7 cellular contexts compared by ENCODE assay signal in genomic region chr2:152635635-152636298, GRCh38.
A peak's percentile ranks its signal among the peaks of the same experiment; 100 is the strongest.
DNase-seq lines count a peak whose midpoint lies in the region; ATAC-seq, FAIRE-seq and TF ChIP-seq lines count a peak whose summit lies in the region.

No MANE protein-coding gene starts in this region.

- ATAC-seq in HG02973 (IDR thresholded peaks at IDR 0.05; ENCODE audit: unreplicated experiment) (peak; percentile 66), naive B cell (ENCODE audit: low read depth in 2 of 2) (peak; percentile 54 to 69)

- H3K36me3 Mint-ChIP-seq in naive B cell: no peaks in the 10 kb centered on the region

- H3K4me3 ChIP-seq in epithelial cell of esophagus (ENCODE audit: low read length): no peak overlapping the region

- DNase-seq in GM12891 (ENCODE audit: insufficient read length, low spot score) (no peak), NCI-H82 treated with DMSO at 0.1 percent for 48 hours (lab: John Stamatoyannopoulos, UW; ENCODE audit: unreplicated experiment) (peak; percentile 60), epithelial cell of esophagus (ENCODE audit: low read depth) (peak; percentile 60), naive B cell (peak; percentile 54)
- peak; percentile 3 to 54 (median 40) for DNase-seq in activated CD8-positive, alpha-beta memory T cell treated with anti-CD3 and anti-CD28 coated beads for 48 hours (ENCODE audit: low read depth in 2 of 3, low spot score in 2 of 3)
- peak in 5 of 6 experiments; percentile 34 to 60 (median 43) for DNase-seq in stimulated activated naive CD4-positive, alpha-beta T cell (lab: John Stamatoyannopoulos, UW)

- H3K9me3 Mint-ChIP-seq in naive B cell: no peaks in the 10 kb centered on the region

- no peak overlapping the region for H3K4me3 Mint-ChIP-seq in naive B cell

- peak; percentile 80 for TF ChIP-seq CTCF in epithelial cell of esophagus (IDR thresholded peaks at IDR 0.05; ENCODE audit: insufficient read depth, low read depth, low read length, missing control alignments)

- FAIRE-seq in GM12891 (lab: Jason Lieb, UNC): peak; percentile 74

- TF ChIP-seq POLR2A in GM12891 (IDR thresholded peaks at IDR 0.05; ENCODE audit: low read depth, low read length): no peak

- H3K27me3 Mint-ChIP-seq in naive B cell: no peaks in the 10 kb centered on the region

- peak overlapping the region in 2 of 6 donors; percentile 15 to 58 for H3K27ac Mint-ChIP-seq in naive B cell

- H3K4me1 Mint-ChIP-seq in naive B cell: peaks cover 3 to 6% (median 4%) of the 10 kb centered on the region in 3 donors

TF ChIP-seq in GM12891, 5 proteins besides CTCF, POLR2A, EP300 and RAD21:
- no peak for TF ChIP-seq POLR2AphosphoS5 (IDR thresholded peaks at IDR 0.05; ENCODE audit: low read depth, low read length)
- no peak for TF ChIP-seq POU2F2 (IDR thresholded peaks at IDR 0.05; ENCODE audit: low read depth, low read length)
- no peak for TF ChIP-seq TAF1 (IDR thresholded peaks at IDR 0.05; ENCODE audit: low read depth, low read length)
- TF ChIP-seq PAX5 (IDR thresholded peaks at IDR 0.05; ENCODE audit: insufficient read depth, low read length, severe bottlenecking): no peak
- TF ChIP-seq SPI1 (IDR thresholded peaks at IDR 0.05; ENCODE audit: low read depth, low read length): no peak
TF ChIP-seq in GM12891: peak in this region for 0.
